Comparison of ENCODE assay signal across 18 cellular contexts in genomic region chr3:194508486-194509449, GRCh38. TPM values are rescaled to one million over a fixed set of nuclear protein-coding genes. Genes with fewer than 3 reads are reported as not detected.
DNase-seq lines count a peak whose midpoint lies in the region; ATAC-seq and TF ChIP-seq lines count a peak whose summit lies in the region.
"Had no signal": no experiment of that assay in that cellular context is flagged by ENCODE, and none has a peak within 500 bp of the region (broad histone marks: within the 10 kb centered on the region; RNA-seq: fewer than 3 reads in every experiment).

No MANE protein-coding gene starts in this region.

- POLR2A ChIA-PET in HEK293 (lab: Yijun Ruan, JAX), result no interaction called here
- POLR2A ChIA-PET in PC-3 (lab: Charles Lee; ENCODE audit: unreplicated experiment), result no interaction called here

- no peak overlapping the region for H3K27ac ChIP-seq in HEK293 (ENCODE audit: extremely low read depth, low read depth, low read length)
- H3K27ac ChIP-seq in hepatocyte, result peak overlapping the region; percentile 34
- H3K27ac ChIP-seq in PC-3 (ENCODE audit: low read length), result no peak overlapping the region

- no peak overlapping the region for H3K9ac ChIP-seq in PC-3 (ENCODE audit: low read length)
- H3K9ac ChIP-seq: SK-N-SH had no signal

- no peaks in the 10 kb centered on the region for H3K9me3 Mint-ChIP-seq in CD14-positive monocyte
- H3K9me3 Mint-ChIP-seq: activated CD4-positive, alpha-beta T cell treated with anti-CD3 and anti-CD28 coated beads, Interleukin-2, amount 10 ng/mL, durations not matched to agents 24 days and 14 days; GM23338; IgD-negative memory B cell; naive thymus-derived CD8-positive, alpha-beta T cell had no signal

- H3K9me2 ChIP-seq in hepatocyte (replicated peaks; ENCODE audit: insufficient read depth) (no peaks in the 10 kb centered on the region), PC-3 (replicated peaks; ENCODE audit: low read length) (no peaks in the 10 kb centered on the region)
- H3K9me2 ChIP-seq: SK-N-SH had no signal

- CTCF ChIA-PET in HEK293 (lab: Yijun Ruan, JAX) (interaction anchor here (0.5 to 1.5 kb wide), 3 partner anchors 11 to 165 kb away, joined by 3 to 5 read pairs (median 3); no protein-coding TSS in a partner anchor), PC-3 (lab: Charles Lee) (no interaction called here)

- no peak for TF ChIP-seq CTCF in CD14-positive monocyte (IDR thresholded peaks at IDR 0.05)
- TF ChIP-seq CTCF in HEK293 (tag by site-specific recombination; IDR thresholded peaks at IDR 0.05), result no peak
- no peak for TF ChIP-seq CTCF in hepatocyte (IDR thresholded peaks at IDR 0.05; ENCODE audit: poor library complexity)
- no peak for TF ChIP-seq CTCF in PC-3 (conservative IDR thresholded peaks at IDR 0.05; ENCODE audit: low read depth, low read length)

- no peak for ATAC-seq in PC-3
- ATAC-seq in GM19324 (IDR thresholded peaks at IDR 0.05; ENCODE audit: low FRiP score, unreplicated experiment), result no peak
- no peak for ATAC-seq in GM18858 (IDR thresholded peaks at IDR 0.05; ENCODE audit: unreplicated experiment)
- ATAC-seq: GM23338; naive thymus-derived CD8-positive, alpha-beta T cell had no signal

- peak overlapping the region; percentile 68 to 90 (median 85) for H3K27ac Mint-ChIP-seq in CD14-positive monocyte
- H3K27ac Mint-ChIP-seq: activated CD4-positive, alpha-beta T cell treated with anti-CD3 and anti-CD28 coated beads, Interleukin-2, amount 10 ng/mL, durations not matched to agents 24 days and 14 days; B cell; GM23338; IgD-negative memory B cell had no signal

- H3K4me1 Mint-ChIP-seq in CD14-positive monocyte, result peaks cover 21% of the 10 kb centered on the region
- H3K4me1 Mint-ChIP-seq: activated CD4-positive, alpha-beta T cell treated with anti-CD3 and anti-CD28 coated beads, Interleukin-2, amount 10 ng/mL, durations not matched to agents 24 days and 14 days; B cell; IgD-negative memory B cell had no signal

- 62% methylated on average over 14 of the region's 14 CpGs for WGBS in hepatocyte (ENCODE audit: low lambda C conversion rate, missing lambda C conversion rate)

- no peaks in the 10 kb centered on the region for H3K79me2 ChIP-seq in hepatocyte
- no peaks in the 10 kb centered on the region for H3K79me2 ChIP-seq in PC-3 (ENCODE audit: low read length)

- H3K4me2 ChIP-seq in hepatocyte (no peak overlapping the region), PC-3 (ENCODE audit: low read length) (no peak overlapping the region)
- H3K4me2 ChIP-seq: GM23338, SK-N-SH had no signal

- H3K4me3 Mint-ChIP-seq in CD14-positive monocyte, result peak overlapping the region; percentile 24 to 47
- H3K4me3 Mint-ChIP-seq: activated CD4-positive, alpha-beta T cell treated with anti-CD3 and anti-CD28 coated beads, Interleukin-2, amount 10 ng/mL, durations not matched to agents 24 days and 14 days; B cell; GM23338; IgD-negative memory B cell; naive thymus-derived CD8-positive, alpha-beta T cell had no signal

- no TSS peak for BruUV-seq in PC-3 (replicated peaks; lab: Mats Ljungman, UMichigan)

- intact Hi-C loops in CD14-positive monocyte (cut with micrococcal nuclease), result loop anchor here in 1 of 2 donors (2.0 kb wide), 1 partner anchor 16 kb away; no protein-coding TSS in a partner anchor
- intact Hi-C loops in PC-3 (cut with micrococcal nuclease), result no loop called here

- H3K27me3 ChIP-seq in hepatocyte (no peaks in the 10 kb centered on the region), PC-3 (ENCODE audit: low read length) (no peaks in the 10 kb centered on the region)

- peaks cover 0 to 6% (median 3%) of the 10 kb centered on the region in 3 donors for H3K27me3 Mint-ChIP-seq in CD14-positive monocyte (ENCODE audit: low read depth in 3 of 3)
- H3K27me3 Mint-ChIP-seq: activated CD4-positive, alpha-beta T cell treated with anti-CD3 and anti-CD28 coated beads, Interleukin-2, amount 10 ng/mL, durations not matched to agents 24 days and 14 days; B cell; IgD-negative memory B cell; naive thymus-derived CD8-positive, alpha-beta T cell had no signal

- H3K4me1 ChIP-seq in HEK293 (ENCODE audit: control insufficient read depth, insufficient read depth, low read length) (peaks cover 6% of the 10 kb centered on the region; the same call in 1 of the 2 replicates), hepatocyte (ENCODE audit: insufficient read depth) (peaks cover 8% of the 10 kb centered on the region), PC-3 (ENCODE audit: insufficient read depth, low read length) (no peaks in the 10 kb centered on the region)

- H3K36me3 ChIP-seq in HEK293 (ENCODE audit: control insufficient read depth in 2 of 2, insufficient read depth in 1 of 2, low read length in 2 of 2) (no peaks in the 10 kb centered on the region), hepatocyte (replicated peaks; ENCODE audit: insufficient read depth, low read depth) (no peaks in the 10 kb centered on the region), PC-3 (ENCODE audit: low read depth, low read length) (no peaks in the 10 kb centered on the region)

- DNase-seq in CD14-positive monocyte (ENCODE audit: low spot score) (no peak), NOMO-1 treated with dmso at 0.1 percent for 144 hours (lab: John Stamatoyannopoulos, UW; ENCODE audit: unreplicated experiment) (peak; percentile 51), hepatocyte (ENCODE audit: low spot score) (no peak), PC-3 (no peak)
- DNase-seq: activated CD4-positive, alpha-beta T cell treated with anti-CD3 and anti-CD28 coated beads, Interleukin-2, amount 10 ng/mL, durations not matched to agents 24 days and 14 days; activated naive CD4-positive, alpha-beta T cell; naive thymus-derived CD8-positive, alpha-beta T cell; NCI-H1092; NCI-H2171 treated with DMSO at 0.1 percent for 48 hours; SK-N-SH; stimulated activated naive CD4-positive, alpha-beta T cell treated with Interleukin-2 at 50 U/mL for 16 hours; trophoblast cell had no signal

- H3K4me3 ChIP-seq in HEK293 (ENCODE audit: low read depth, low read length) (no peak overlapping the region), hepatocyte (no peak overlapping the region), PC-3 (ENCODE audit: low read length) (no peak overlapping the region)
- H3K4me3 ChIP-seq: GM23338 had no signal

- H2AFZ ChIP-seq in hepatocyte, result no peak overlapping the region
- H2AFZ ChIP-seq in PC-3 (ENCODE audit: low read length), result no peak overlapping the region
- H2AFZ ChIP-seq: GM23338 had no signal

- peaks cover 0 to 8% of the 10 kb centered on the region in 2 donors for H3K36me3 Mint-ChIP-seq in CD14-positive monocyte
- H3K36me3 Mint-ChIP-seq: IgD-negative memory B cell; naive thymus-derived CD8-positive, alpha-beta T cell had no signal

- no peaks in the 10 kb centered on the region for H3K9me3 ChIP-seq in HEK293 (ENCODE audit: control insufficient read depth, insufficient read depth, low read depth, low read length)
- no peaks in the 10 kb centered on the region for H3K9me3 ChIP-seq in hepatocyte (ENCODE audit: low read depth)
- no peaks in the 10 kb centered on the region for H3K9me3 ChIP-seq in PC-3 (ENCODE audit: low read length)
- H3K9me3 ChIP-seq: SK-N-SH had no signal

- no peaks in the 10 kb centered on the region for H3F3A ChIP-seq in PC-3 (ENCODE audit: low read length, unreplicated experiment)

- H4K20me1 ChIP-seq in hepatocyte (ENCODE audit: insufficient read depth, poor library complexity, severe bottlenecking) (no peaks in the 10 kb centered on the region), PC-3 (ENCODE audit: low read length) (no peaks in the 10 kb centered on the region)

TF ChIP-seq in HEK293, 187 proteins besides CTCF, POLR2A, EP300 and RAD21:
- TF ChIP-seq SP7 (tag by site-specific recombination; IDR thresholded peaks at IDR 0.05) (peak; percentile 27; the same call in 1 of the 2 replicates), ZNF514 (tag by site-specific recombination; IDR thresholded peaks at IDR 0.05) (no peak), EGR2 (tag by site-specific recombination; IDR thresholded peaks at IDR 0.05; ENCODE audit: low read depth) (peak; percentile 59), ZNF19 (tag by site-specific recombination; IDR thresholded peaks at IDR 0.05; ENCODE audit: low read depth) (no peak), ZFHX2 (tag by site-specific recombination; conservative IDR thresholded peaks at IDR 0.05) (peak; percentile 75), ZSCAN18 (tag by site-specific recombination; IDR thresholded peaks at IDR 0.05) (no peak), PRDM6 (tag by site-specific recombination; IDR thresholded peaks at IDR 0.05) (peak; percentile 34; the same call in 1 of the 2 replicates), GLIS2 (tag by site-specific recombination; IDR thresholded peaks at IDR 0.05) (0 out of 2 replicates have a peak, but pooled peaks have one; percentile 13)

RNA-seq across cellular contexts. Expression of gene ATP13A3, which starts 22.0 kb away (rescaled TPM):
- polyA plus RNA-seq in CD14-positive monocyte (1 to 10 TPM; 4.7 to 5.2 TPM), hepatocyte (18.3 and 20.5 TPM in 2 replicates)
- total RNA-seq in hepatocyte (107 and 131 TPM in 2 replicates), PC-3 (2014; rRNA removed) (69.4 and 101 TPM in 2 replicates)
